ENCODE assay signal across 1 cellular context in genomic region chr10:70404906-70405824, GRCh38.
A peak's percentile ranks its signal among the peaks of the same experiment; 100 is the strongest.
TF ChIP-seq lines count a peak whose summit lies in the region.

No MANE protein-coding gene starts in this region.

TF ChIP-seq in K562, 482 proteins besides CTCF, POLR2A, EP300 and RAD21 (continued from another document and continues in another):
- TF ChIP-seq ZNF407 (IDR thresholded peaks at IDR 0.05; ENCODE audit: low read depth), result no peak
- peak; percentile 54 for TF ChIP-seq VEZF1 (CRISPR knock-in tag; IDR thresholded peaks at IDR 0.05)
- TF ChIP-seq ZFP1 (CRISPR knock-in tag; IDR thresholded peaks at IDR 0.05), result 0 out of 2 replicates have a peak, but pooled peaks have one; percentile 13
- TF ChIP-seq LCOR (CRISPR knock-in tag; IDR thresholded peaks at IDR 0.05), result no peak; the same call in 1 of the 2 replicates
- no peak for TF ChIP-seq KLF1 (tag; IDR thresholded peaks at IDR 0.05)
- no peak for TF ChIP-seq ARID2 (IDR thresholded peaks at IDR 0.05)
- no peak for TF ChIP-seq ZEB2 (IDR thresholded peaks at IDR 0.05)
- no peak for TF ChIP-seq SFPQ (IDR thresholded peaks at IDR 0.05; ENCODE audit: low read depth, low read length)
- peak in 1 of 2 experiments; percentile 23 for TF ChIP-seq E2F6 (IDR thresholded peaks at IDR 0.05; ENCODE audit: borderline replicate concordance in 1 of 2, extremely low read depth in 1 of 2, insufficient read depth in 1 of 2, insufficient read length in 1 of 2, low read depth in 1 of 2, low read length in 1 of 2, poor library complexity in 1 of 2, severe bottlenecking in 1 of 2)
- no peak for TF ChIP-seq NONO (IDR thresholded peaks at IDR 0.05; ENCODE audit: low read depth in 2 of 2, low read length in 1 of 2)
- no peak; the same call in 1 of the 2 replicates for TF ChIP-seq PML (IDR thresholded peaks at IDR 0.05; ENCODE audit: low read length)
- peak; percentile 60 for TF ChIP-seq CBFA2T3 (IDR thresholded peaks at IDR 0.05)
- no peak for TF ChIP-seq FOXJ3 (CRISPR knock-in tag; IDR thresholded peaks at IDR 0.05)
- TF ChIP-seq ATF3 (IDR thresholded peaks at IDR 0.05), result peak; percentile 50; the same call in 1 of the 2 replicates
- no peak for TF ChIP-seq ATF3 (CRISPR knock-in tag; conservative IDR thresholded peaks at IDR 0.05)
- TF ChIP-seq THRB (CRISPR knock-in tag; conservative IDR thresholded peaks at IDR 0.05), result no peak
- TF ChIP-seq PHB (CRISPR knock-in tag; IDR thresholded peaks at IDR 0.05), result no peak
- TF ChIP-seq HBP1 (CRISPR knock-in tag; IDR thresholded peaks at IDR 0.05), result no peak
- no peak for TF ChIP-seq TARDBP (IDR thresholded peaks at IDR 0.05)
- TF ChIP-seq MXD1 (CRISPR knock-in tag; IDR thresholded peaks at IDR 0.05; ENCODE audit: borderline replicate concordance, poor library complexity, severe bottlenecking), result no peak
- TF ChIP-seq ARID3A (IDR thresholded peaks at IDR 0.05; ENCODE audit: borderline replicate concordance, low read depth, low read length), result no peak
- TF ChIP-seq TCFL5 (CRISPR knock-in tag; conservative IDR thresholded peaks at IDR 0.05), result no peak
- TF ChIP-seq PPARD (CRISPR knock-in tag; IDR thresholded peaks at IDR 0.05), result no peak
- no peak for TF ChIP-seq IFI16 (CRISPR knock-in tag; IDR thresholded peaks at IDR 0.05)
- no peak for TF ChIP-seq RB1 (IDR thresholded peaks at IDR 0.05; ENCODE audit: low read depth)
- TF ChIP-seq ZBTB33 (CRISPR knock-in tag; IDR thresholded peaks at IDR 0.05), result no peak
- TF ChIP-seq DMBX1 (CRISPR knock-in tag; IDR thresholded peaks at IDR 0.05; ENCODE audit: borderline replicate concordance), result no peak
- no peak for TF ChIP-seq ZNF282 (CRISPR knock-in tag; IDR thresholded peaks at IDR 0.05)
- TF ChIP-seq MTA3 (IDR thresholded peaks at IDR 0.05; ENCODE audit: borderline replicate concordance), result no peak
- no peak for TF ChIP-seq ZNF436 (CRISPR knock-in tag; IDR thresholded peaks at IDR 0.05)
- TF ChIP-seq FOXA3 (CRISPR knock-in tag; conservative IDR thresholded peaks at IDR 0.05 in 1 of 2, IDR thresholded peaks at IDR 0.05 in 1 of 2), result peak; percentile 77 to 88; a peak in 3 of 4 replicates
- TF ChIP-seq ZBTB9 (CRISPR knock-in tag; IDR thresholded peaks at IDR 0.05), result no peak
- TF ChIP-seq RBBP5 (IDR thresholded peaks at IDR 0.05; ENCODE audit: borderline replicate concordance, insufficient read depth, low read length, poor library complexity, severe bottlenecking), result peak; percentile 29
- no peak for TF ChIP-seq RBM22 (IDR thresholded peaks at IDR 0.05; ENCODE audit: low read depth, low read length, poor library complexity, severe bottlenecking)
- TF ChIP-seq POLR2G (IDR thresholded peaks at IDR 0.05; ENCODE audit: low read depth, low read length), result no peak
- TF ChIP-seq ARID1B (IDR thresholded peaks at IDR 0.05), result peak; percentile 65
- TF ChIP-seq ETV5 (CRISPR knock-in tag; IDR thresholded peaks at IDR 0.05; ENCODE audit: low read depth), result no peak
